In the genomic region with DNA sequence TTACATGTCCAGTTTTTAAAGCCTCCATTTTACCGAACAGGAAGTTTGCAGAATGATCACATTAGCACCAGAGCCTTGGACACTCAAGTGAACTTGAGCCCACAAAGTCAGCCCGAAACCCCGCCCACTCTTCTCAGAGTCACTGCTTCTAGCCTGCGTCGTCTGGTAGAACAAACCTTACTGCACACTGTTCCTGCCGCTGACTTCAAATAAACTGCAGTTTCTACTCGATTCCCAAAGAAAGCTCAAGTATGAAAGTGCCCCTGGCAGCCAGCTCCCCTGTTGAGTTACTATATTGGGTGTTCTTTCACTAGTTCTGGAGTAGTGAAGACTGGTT, we compare ENCODE assay signal across 10 cellular contexts.
DNase-seq lines count a peak whose midpoint lies in the region; ATAC-seq and TF ChIP-seq lines count a peak whose summit lies in the region.
"Had no signal": no experiment of that assay in that cellular context is flagged by ENCODE, and none has a peak within 500 bp of the region (broad histone marks: within the 10 kb centered on the region; RNA-seq: fewer than 3 reads in every experiment).

No MANE protein-coding gene starts in this region.

- no peak for TF ChIP-seq EP300 in upper lobe of left lung (IDR thresholded peaks at IDR 0.05)

- H3K9me3 ChIP-seq in mucosa of stomach (ENCODE audit: control insufficient read depth, low read length) = no peaks in the 10 kb centered on the region
- no peaks in the 10 kb centered on the region for H3K9me3 ChIP-seq in upper lobe of left lung

- peaks cover 14% of the 10 kb centered on the region for H3K4me1 Mint-ChIP-seq in activated T-cell treated with anti-CD3 and anti-CD28 coated beads, Interleukin-2, amount 50 U/mL, for 72 hours (ENCODE audit: low read depth)

- H3K36me3 ChIP-seq in mucosa of stomach (ENCODE audit: control insufficient read depth, insufficient read depth, low read length) (no peaks in the 10 kb centered on the region), upper lobe of left lung (peaks cover 0 to 10% (median 1%) of the 10 kb centered on the region in 4 donors)

- TF ChIP-seq CTCF in dorsolateral prefrontal cortex (IDR thresholded peaks at IDR 0.05 in 54 of 56, conservative IDR thresholded peaks at IDR 0.05 in 2 of 56; ENCODE audit: low read depth in 1 of 56, partially characterized antibody in 56 of 56) = no peak
- no peak for TF ChIP-seq CTCF in upper lobe of left lung (IDR thresholded peaks at IDR 0.05)

- peak; percentile 70 to 83 for ATAC-seq in activated T-cell treated with anti-CD3 and anti-CD28 coated beads, Interleukin-2, amount 50 U/mL, for 72 hours (replicated peaks in 1 of 2)
- ATAC-seq in upper lobe of left lung (ENCODE audit: low FRiP score in 2 of 2) (peak; percentile 90 to 94), HG03442 (IDR thresholded peaks at IDR 0.05; ENCODE audit: unreplicated experiment) (no peak)

- peak overlapping the region; percentile 61 for H3K27ac Mint-ChIP-seq in activated T-cell treated with anti-CD3 and anti-CD28 coated beads, Interleukin-2, amount 50 U/mL, for 72 hours

- H3K36me3 Mint-ChIP-seq in activated T-cell treated with anti-CD3 and anti-CD28 coated beads, Interleukin-2, amount 50 U/mL, for 72 hours (ENCODE audit: insufficient read depth in 2 of 2) = peaks cover 0 to 3% of the 10 kb centered on the region in 2 donors

- peak overlapping the region in 1 of 2 donors; percentile 57 for H3K4me3 Mint-ChIP-seq in activated T-cell treated with anti-CD3 and anti-CD28 coated beads, Interleukin-2, amount 50 U/mL, for 72 hours

- peak; percentile 27 to 28 for DNase-seq in activated T-cell treated with anti-CD3 and anti-CD28 coated beads, Interleukin-2, amount 50 U/mL, for 72 hours
- no peak for DNase-seq in activated T-cell treated with anti-CD3 and anti-CD28 coated beads, Interleukin-2, amount 50 U/mL, for 1 hour
- DNase-seq in dorsolateral prefrontal cortex (no peak), upper lobe of left lung (peak in 1 of 2 donors; percentile 92), AML-193 (lab: John Stamatoyannopoulos, UW) (no peak), NCI-H345 treated with DMSO at 0.1 percent for 48 hours (lab: John Stamatoyannopoulos, UW; ENCODE audit: unreplicated experiment) (no peak)
- DNase-seq: central memory CD4-positive, alpha-beta T cell; NCI-H226 had no signal

- no peaks in the 10 kb centered on the region for H3K27me3 ChIP-seq in dorsolateral prefrontal cortex
- no peaks in the 10 kb centered on the region for H3K27me3 ChIP-seq in mucosa of stomach (ENCODE audit: control insufficient read depth, insufficient read depth, low read length)
- no peaks in the 10 kb centered on the region for H3K27me3 ChIP-seq in upper lobe of left lung

- 54 to 66% methylated on average over 7 of the region's 7 CpGs for WGBS in upper lobe of left lung, 2 donors

- peaks cover 27% of the 10 kb centered on the region for H3K4me1 ChIP-seq in mucosa of stomach (ENCODE audit: control insufficient read depth, insufficient read depth, low read length)
- peaks cover 14 to 30% (median 17%) of the 10 kb centered on the region in 4 donors for H3K4me1 ChIP-seq in upper lobe of left lung

- intact Hi-C loops in dorsolateral prefrontal cortex (cut with DNase I) = no loop called here

- peak overlapping the region in 16 of 59 donors; percentile 2 to 54 (median 24) for H3K27ac ChIP-seq in dorsolateral prefrontal cortex
- H3K27ac ChIP-seq in upper lobe of left lung = peak overlapping the region; percentile 42 to 80 (median 75)

- H3K4me3 ChIP-seq in dorsolateral prefrontal cortex (peak overlapping the region in 46 of 59 donors; percentile 0 to 56 (median 32)), mucosa of stomach (ENCODE audit: low read length) (peak overlapping the region; percentile 4), upper lobe of left lung (peak overlapping the region in 1 of 4 donors; percentile 29)

- H3K27me3 Mint-ChIP-seq in activated T-cell treated with anti-CD3 and anti-CD28 coated beads, Interleukin-2, amount 50 U/mL, for 72 hours (ENCODE audit: low read depth) = no peaks in the 10 kb centered on the region

- peak in 3 of 4 donors; percentile 20 to 74 (median 46) for TF ChIP-seq POLR2A in upper lobe of left lung (IDR thresholded peaks at IDR 0.05)

- peak overlapping the region; percentile 70 for H3K9ac ChIP-seq in mucosa of stomach (ENCODE audit: low read length)

- no peaks in the 10 kb centered on the region for H3K9me3 Mint-ChIP-seq in activated T-cell treated with anti-CD3 and anti-CD28 coated beads, Interleukin-2, amount 50 U/mL, for 72 hours

Comparison
In these comparisons a context has a peak if more than half of its experiments do, and no peak if none do; other contexts are left out.
1. DNase-seq: peak in activated T-cell treated with anti-CD3 and anti-CD28 coated beads, Interleukin-2, amount 50 U/mL, for 72 hours (2 of 2); none in activated T-cell treated with anti-CD3 and anti-CD28 coated beads, Interleukin-2, amount 50 U/mL, for 1 hour (single experiment), dorsolateral prefrontal cortex (0 of 10), AML-193 (0 of 2) and NCI-H345 treated with DMSO at 0.1 percent for 48 hours (single experiment).